In genomic region chr4:7411491-7411890, GRCh38 we compare ENCODE assay signal across 15 cellular contexts. TPM values are rescaled to one million over a fixed set of nuclear protein-coding genes. Genes with fewer than 3 reads are reported as not detected.
A peak's percentile ranks its signal among the peaks of the same experiment; 100 is the strongest.
DNase-seq lines count a peak whose midpoint lies in the region; ATAC-seq and TF ChIP-seq lines count a peak whose summit lies in the region.
"Had no signal": no experiment of that assay in that cellular context is flagged by ENCODE, and none has a peak within 500 bp of the region (broad histone marks: within the 10 kb centered on the region; RNA-seq: fewer than 3 reads in every experiment).

No MANE protein-coding gene starts in this region.

- peaks cover 53% of the 10 kb centered on the region for H3K4me1 Mint-ChIP-seq in brain
- H3K4me1 Mint-ChIP-seq: CD8-positive, alpha-beta memory T cell had no signal

- TF ChIP-seq CTCF in brain (conservative IDR thresholded peaks at IDR 0.05) = no peak
- TF ChIP-seq CTCF in gastroesophageal sphincter (IDR thresholded peaks at IDR 0.05) = no peak
- no peak for TF ChIP-seq CTCF in osteoblast (IDR thresholded peaks at IDR 0.05; ENCODE audit: extremely low read depth, low read depth, low read length)
- TF ChIP-seq CTCF in smooth muscle cell (IDR thresholded peaks at IDR 0.05; ENCODE audit: borderline replicate concordance, insufficient read depth, poor library complexity, severe bottlenecking) = no peak

- no CpG with 5 or more reads among the region's 1 CpG for WGBS in gastroesophageal sphincter (ENCODE audit: low coverage in 1 of 2), 2 donors
- 79% methylated on average over 1 of the region's 1 CpG for WGBS in smooth muscle cell (ENCODE audit: low lambda C conversion rate)

- H3K9me3 ChIP-seq in gastroesophageal sphincter (peaks cover 0 to 32% (median 0%) of the 10 kb centered on the region in 3 donors), osteoblast (ENCODE audit: low read depth, low read length) (no peaks in the 10 kb centered on the region), smooth muscle cell (replicated peaks; ENCODE audit: low read depth) (peaks cover 14% of the 10 kb centered on the region)
- H3K9me3 ChIP-seq: A549, BE2C had no signal

- H4K20me1 ChIP-seq in osteoblast (ENCODE audit: insufficient read depth, low read length) (no peaks in the 10 kb centered on the region), smooth muscle cell (ENCODE audit: low read depth) (no peaks in the 10 kb centered on the region)

- TF ChIP-seq POLR2A in gastroesophageal sphincter (IDR thresholded peaks at IDR 0.05) = no peak

- H3K36me3 ChIP-seq in gastroesophageal sphincter (no peaks in the 10 kb centered on the region), osteoblast (ENCODE audit: insufficient read depth, low read length) (no peaks in the 10 kb centered on the region), smooth muscle cell (ENCODE audit: low read depth) (peaks cover 8% of the 10 kb centered on the region)
- H3K36me3 ChIP-seq: BE2C had no signal

- peak overlapping the region; percentile 35 to 76 (median 57) for H3K27ac Mint-ChIP-seq in brain
- H3K27ac Mint-ChIP-seq: CD8-positive, alpha-beta memory T cell had no signal

- H3K27me3 Mint-ChIP-seq in brain = peaks cover 4% of the 10 kb centered on the region

- DNase-seq in osteoblast (ENCODE audit: insufficient read length, low spot score, missing footprints) (peak; percentile 36), smooth muscle cell (lab: John Stamatoyannopoulos, UW; ENCODE audit: unreplicated experiment) (no peak), NAMALWA (ENCODE audit: low spot score) (no peak)
- DNase-seq: DMS53, GF-D8, GM23248 had no signal

- ATAC-seq in gastroesophageal sphincter (no peak), HG03457 (IDR thresholded peaks at IDR 0.05; ENCODE audit: unreplicated experiment) (no peak)
- ATAC-seq: A549, HCT116 had no signal

- H3K36me3 Mint-ChIP-seq in brain = peaks cover 25% of the 10 kb centered on the region
- H3K36me3 Mint-ChIP-seq: CD8-positive, alpha-beta memory T cell had no signal

- H3K27me3 ChIP-seq in gastroesophageal sphincter = no peaks in the 10 kb centered on the region
- peaks cover 16% of the 10 kb centered on the region for H3K27me3 ChIP-seq in osteoblast (ENCODE audit: insufficient read depth, low read length)
- H3K27me3 ChIP-seq in smooth muscle cell (ENCODE audit: low read depth) = peaks cover 8% of the 10 kb centered on the region
- H3K27me3 ChIP-seq: BE2C had no signal

- H3K27ac ChIP-seq in gastroesophageal sphincter (peak overlapping the region; percentile 35 to 82 (median 63)), osteoblast (ENCODE audit: low read depth, low read length) (no peak overlapping the region), smooth muscle cell (ENCODE audit: low read depth) (no peak overlapping the region)
- H3K27ac ChIP-seq: A549, GM23248, HL-60 had no signal

- no peak overlapping the region for H3K4me2 ChIP-seq in osteoblast (ENCODE audit: insufficient read depth, low read length)
- no peak overlapping the region for H3K4me2 ChIP-seq in smooth muscle cell
- H3K4me2 ChIP-seq: A549 had no signal

- H3K79me2 ChIP-seq in osteoblast (ENCODE audit: insufficient read depth, low read length) = no peaks in the 10 kb centered on the region
- H3K79me2 ChIP-seq in smooth muscle cell (ENCODE audit: low read depth) = no peaks in the 10 kb centered on the region

- peaks cover 0 to 34% (median 4%) of the 10 kb centered on the region in 3 donors for H3K4me1 ChIP-seq in gastroesophageal sphincter
- H3K4me1 ChIP-seq in osteoblast (ENCODE audit: insufficient read depth, low read length) = no peaks in the 10 kb centered on the region
- H3K4me1 ChIP-seq in smooth muscle cell (ENCODE audit: low read depth) = no peaks in the 10 kb centered on the region
- H3K4me1 ChIP-seq: A549, BE2C had no signal

- H3F3A ChIP-seq in smooth muscle cell (ENCODE audit: low read depth) = no peaks in the 10 kb centered on the region

- TF ChIP-seq EP300 in gastroesophageal sphincter (IDR thresholded peaks at IDR 0.05) = no peak

- H3K4me3 Mint-ChIP-seq in brain = no peak overlapping the region
- H3K4me3 Mint-ChIP-seq: CD8-positive, alpha-beta memory T cell had no signal

- H3K4me3 ChIP-seq in gastroesophageal sphincter (no peak overlapping the region), osteoblast (ENCODE audit: insufficient read depth, low read length) (no peak overlapping the region), smooth muscle cell (no peak overlapping the region)
- H3K4me3 ChIP-seq: A549, GM23248 had no signal

- no peak overlapping the region for H2AFZ ChIP-seq in osteoblast (ENCODE audit: low read length)
- no peak overlapping the region for H2AFZ ChIP-seq in smooth muscle cell (ENCODE audit: low read depth)
- H2AFZ ChIP-seq: GM23248 had no signal

- H3K9ac ChIP-seq in smooth muscle cell (ENCODE audit: low read depth) = no peak overlapping the region
- H3K9ac ChIP-seq: GM23248 had no signal

- peaks cover 17 to 31% (median 30%) of the 10 kb centered on the region in 5 experiments for H3K9me3 Mint-ChIP-seq in brain

RNA-seq across cellular contexts. Expression of gene PSAPL1, which starts 23.2 kb away (rescaled TPM):
- polyA plus RNA-seq in brain (ENCODE audit: insufficient read depth, low read depth, low replicate concordance) (not detected), smooth muscle cell (not detected in 2 replicates)
- total RNA-seq in gastroesophageal sphincter (under 1 TPM in 1 of 4 donors, not detected in 3; 0.15 TPM), osteoblast (not detected in 2 replicates), smooth muscle cell (0.04 TPM in 1 of 2 replicates, not detected in the other)
- total RNA-seq: CD8-positive, alpha-beta memory T cell; GM23248 had no signal
- polyA plus RNA-seq: AG04450; CD8-positive, alpha-beta memory T cell; GM23248 had no signal

Comparison
In these comparisons a context has a peak if more than half of its experiments do, and no peak if none do; other contexts are left out.
1. H3K27ac ChIP-seq: peak in gastroesophageal sphincter (4 of 4); none in osteoblast (single experiment) and smooth muscle cell (single experiment).